26 cellular contexts compared by ENCODE assay signal in the genomic region with DNA sequence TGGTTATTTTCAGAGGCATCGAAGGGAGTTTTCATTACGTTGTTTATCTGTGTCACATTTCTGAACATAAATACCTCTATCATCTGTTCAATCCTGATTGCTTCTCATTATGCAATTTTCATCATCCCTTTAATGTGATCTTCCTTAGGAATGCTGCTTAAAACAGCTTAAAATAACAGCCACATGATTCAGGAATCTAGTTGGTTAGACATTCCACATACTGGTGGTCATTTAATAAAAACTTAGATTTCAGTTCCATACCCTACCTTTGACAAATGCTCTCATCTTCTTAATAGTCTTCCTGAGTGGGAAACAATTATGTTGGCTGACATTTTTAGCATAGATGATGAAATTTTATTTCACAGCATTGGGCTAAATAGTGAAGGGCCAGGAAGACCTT.
DNase-seq lines count a peak whose midpoint lies in the region; ATAC-seq, FAIRE-seq and TF ChIP-seq lines count a peak whose summit lies in the region.
"Had no signal": no experiment of that assay in that cellular context is flagged by ENCODE, and none has a peak within 500 bp of the region (broad histone marks: within the 10 kb centered on the region; RNA-seq: fewer than 3 reads in every experiment).

No MANE protein-coding gene starts in this region.

- H3K27ac ChIP-seq in smooth muscle cell (ENCODE audit: low read depth) = peak overlapping the region; percentile 71
- H3K27ac ChIP-seq: C4-2B, epithelial cell of prostate, neutrophil, SK-N-MC, testis had no signal

- WGBS in smooth muscle cell (ENCODE audit: low lambda C conversion rate) = 28% methylated on average over 2 of the region's 2 CpGs

- TF ChIP-seq CTCF in fibroblast of pulmonary artery (IDR thresholded peaks at IDR 0.05; ENCODE audit: low read length, missing control alignments) (no peak), smooth muscle cell (IDR thresholded peaks at IDR 0.05; ENCODE audit: borderline replicate concordance, insufficient read depth, poor library complexity, severe bottlenecking) (no peak)

- no peaks in the 10 kb centered on the region for H3K9me3 ChIP-seq in smooth muscle cell (replicated peaks; ENCODE audit: low read depth)
- H3K9me3 ChIP-seq: heart right ventricle, neutrophil, testis had no signal

- H3K4me1 ChIP-seq in smooth muscle cell (ENCODE audit: low read depth) = peaks cover 23% of the 10 kb centered on the region
- H3K4me1 ChIP-seq: heart right ventricle, testis had no signal

- peak overlapping the region; percentile 17 for H3K4me2 ChIP-seq in smooth muscle cell

- ATAC-seq in GM19035 (IDR thresholded peaks at IDR 0.05; ENCODE audit: unreplicated experiment) = no peak
- ATAC-seq: activated naive CD8-positive, alpha-beta T cell treated with anti-CD3 and anti-CD28 coated beads, Interleukin-2, amount 50 U/mL, for 24 hours; heart right ventricle; sciatic nerve had no signal

- H3F3A ChIP-seq in smooth muscle cell (ENCODE audit: low read depth) = no peaks in the 10 kb centered on the region

- H4K20me1 ChIP-seq in smooth muscle cell (ENCODE audit: low read depth) = no peaks in the 10 kb centered on the region

- H2AFZ ChIP-seq in smooth muscle cell (ENCODE audit: low read depth) = no peak overlapping the region

- FAIRE-seq in G401.6 (lab: Jason Lieb, UNC) = peak; percentile 65
- FAIRE-seq: keratinocyte had no signal

- H3K27me3 ChIP-seq in smooth muscle cell (ENCODE audit: low read depth) = no peaks in the 10 kb centered on the region
- H3K27me3 ChIP-seq: heart right ventricle, neutrophil, testis had no signal

- no peaks in the 10 kb centered on the region for H3K36me3 ChIP-seq in smooth muscle cell (ENCODE audit: low read depth)
- H3K36me3 ChIP-seq: neutrophil had no signal

- H3K9ac ChIP-seq in smooth muscle cell (ENCODE audit: low read depth) = no peak overlapping the region

- peak; percentile 33 for DNase-seq in amniotic epithelial cell (ENCODE audit: low read depth)
- DNase-seq in fibroblast of pulmonary artery (ENCODE audit: low read depth) = peak; percentile 17
- no peak for DNase-seq in smooth muscle cell (lab: John Stamatoyannopoulos, UW; ENCODE audit: unreplicated experiment)
- no peak for DNase-seq in activated gamma-delta T cell treated with Interleukin-2 at 50 U/mL for 16 hours
- DNase-seq in NK-92 (lab: John Stamatoyannopoulos, UW; ENCODE audit: unreplicated experiment) = no peak
- DNase-seq in activated CD4-positive, alpha-beta T cell treated with anti-CD3 and anti-CD28 coated beads, Interleukin-2, amount 50 U/mL, for 1 hour = no peak
- DNase-seq: activated CD4-positive, alpha-beta T cell treated with anti-CD3 and anti-CD28 coated beads, Interleukin-2, amount 10 ng/mL, durations not matched to agents 7 days and 5 days; activated naive CD8-positive, alpha-beta T cell treated with anti-CD3 and anti-CD28 coated beads, Interleukin-2, amount 50 U/mL, for 24 hours; activated T-cell treated with anti-CD3 and anti-CD28 coated beads, Interleukin-2, amount 50 U/mL, for 48 hours; cerebellar nuclear complex; DMS153; heart right ventricle; MV-4-11; NCI-H2081 treated with DMSO at 0.1 percent for 48 hours; NCI-H524 treated with DMSO at 0.1 percent for 48 hours; OCI-M1; stimulated activated CD4-positive, alpha-beta T cell treated with anti-CD3 and anti-CD28 coated beads, Interleukin-2, amount 100 ng/mL, for 48 hours; testis had no signal

- H3K4me3 ChIP-seq in fibroblast of pulmonary artery (replicated peaks; ENCODE audit: low read depth, low read length) (no peak overlapping the region), smooth muscle cell (no peak overlapping the region)
- H3K4me3 ChIP-seq: heart right ventricle, SK-N-MC, testis had no signal

- no peaks in the 10 kb centered on the region for H3K79me2 ChIP-seq in smooth muscle cell (ENCODE audit: low read depth)

Comparison
In these comparisons a context has a peak if more than half of its experiments do, and no peak if none do; other contexts are left out.
1. DNase-seq: peak in amniotic epithelial cell (single experiment) and fibroblast of pulmonary artery (single experiment); none in smooth muscle cell (single experiment), activated gamma-delta T cell treated with Interleukin-2 at 50 U/mL for 16 hours (single experiment), NK-92 (single experiment) and activated CD4-positive, alpha-beta T cell treated with anti-CD3 and anti-CD28 coated beads, Interleukin-2, amount 50 U/mL, for 1 hour (single experiment).